ENCODE assay signal across 14 cellular contexts in the genomic region with DNA sequence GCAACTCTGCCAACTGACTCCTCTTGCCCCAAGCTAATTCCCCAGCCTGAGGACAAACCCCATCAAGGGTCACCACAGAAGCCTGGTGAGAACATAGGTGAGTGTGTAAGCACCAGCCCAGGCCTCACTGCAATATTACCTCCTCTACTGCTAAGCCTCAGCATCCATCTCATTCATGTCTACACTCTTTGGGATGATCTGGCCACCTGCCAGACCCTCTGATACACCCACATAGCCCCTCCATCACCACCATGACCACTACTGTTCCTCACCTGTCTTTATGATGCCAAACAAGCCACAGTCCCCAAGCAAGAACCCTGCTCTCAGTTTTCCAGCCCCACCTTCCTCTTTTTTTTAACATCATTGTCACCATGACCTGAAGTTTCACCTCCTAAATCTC. TPM values are rescaled to one million over a fixed set of nuclear protein-coding genes. Genes with fewer than 3 reads are reported as not detected.
DNase-seq lines count a peak whose midpoint lies in the region; ATAC-seq, FAIRE-seq and TF ChIP-seq lines count a peak whose summit lies in the region.
"Had no signal": no experiment of that assay in that cellular context is flagged by ENCODE, and none has a peak within 500 bp of the region (broad histone marks: within the 10 kb centered on the region; RNA-seq: fewer than 3 reads in every experiment).

No MANE protein-coding gene starts in this region.

- dilution Hi-C loops in endothelial cell of umbilical vein (cut with MboI; ENCODE audit: extremely low pct_ligation_motif_present, low sequenced_read_pairs): no loop called here

- H2AFZ ChIP-seq in PC-3 (ENCODE audit: low read length): no peak overlapping the region
- H2AFZ ChIP-seq in endothelial cell of umbilical vein (ENCODE audit: low read depth, low read length): no peak overlapping the region
- no peak overlapping the region for H2AFZ ChIP-seq in smooth muscle cell (ENCODE audit: low read depth)

- no peak for FAIRE-seq in endothelial cell of umbilical vein (lab: Jason Lieb, UNC)
- no peak for FAIRE-seq in RCC 7860 (lab: Jason Lieb, UNC)
- FAIRE-seq: HTR-8/SVneo had no signal

- H3K9me2 ChIP-seq in PC-3 (replicated peaks; ENCODE audit: low read length): no peaks in the 10 kb centered on the region

- no peaks in the 10 kb centered on the region for H3K27me3 ChIP-seq in PC-3 (ENCODE audit: low read length)
- H3K27me3 ChIP-seq in endothelial cell of umbilical vein (ENCODE audit: control insufficient read depth in 2 of 2, insufficient read depth in 2 of 2, low read length in 2 of 2): no peaks in the 10 kb centered on the region
- H3K27me3 ChIP-seq in smooth muscle cell (ENCODE audit: low read depth): no peaks in the 10 kb centered on the region
- H3K27me3 ChIP-seq: breast epithelium, left lung had no signal

- H3K36me3 Mint-ChIP-seq in activated CD4-positive, alpha-beta T cell treated with anti-CD3 and anti-CD28 coated beads, Interleukin-2, amount 10 ng/mL, durations not matched to agents 24 days and 14 days (ENCODE audit: low read depth): peaks cover 64% of the 10 kb centered on the region

- POLR2A ChIA-PET in PC-3 (lab: Charles Lee; ENCODE audit: unreplicated experiment) (no interaction called here), endothelial cell of umbilical vein (lab: Charles Lee) (interaction anchor here (2.0 kb wide), 1 partner anchor 35 kb away, joined by 5 read pairs; a partner anchor contains a TSS)

- H3K9me3 Mint-ChIP-seq in activated CD4-positive, alpha-beta T cell treated with anti-CD3 and anti-CD28 coated beads, Interleukin-2, amount 10 ng/mL, durations not matched to agents 24 days and 14 days: peaks cover 34% of the 10 kb centered on the region

- no TSS peak for BruUV-seq in PC-3 (replicated peaks; lab: Mats Ljungman, UMichigan)
- BruUV-seq in endothelial cell of umbilical vein (replicated peaks; lab: Mats Ljungman, UMichigan): no TSS peak

- H3K4me1 ChIP-seq in PC-3 (ENCODE audit: insufficient read depth, low read length): peaks cover 30% of the 10 kb centered on the region
- H3K4me1 ChIP-seq in endothelial cell of umbilical vein (ENCODE audit: control insufficient read depth, extremely low read depth, insufficient read depth, low read length): peaks cover 13% of the 10 kb centered on the region
- H3K4me1 ChIP-seq in smooth muscle cell (ENCODE audit: low read depth): peaks cover 4% of the 10 kb centered on the region

- peak; percentile 39 for DNase-seq in activated CD4-positive, alpha-beta T cell treated with anti-CD3 and anti-CD28 coated beads, Interleukin-2, amount 10 ng/mL, durations not matched to agents 24 days and 14 days
- no peak for DNase-seq in activated CD4-positive, alpha-beta T cell treated with anti-CD3 and anti-CD28 coated beads for 1 hour
- no peak for DNase-seq in PC-3
- no peak for DNase-seq in endothelial cell of umbilical vein (ENCODE audit: low read depth, low spot score)
- no peak for DNase-seq in smooth muscle cell (lab: John Stamatoyannopoulos, UW; ENCODE audit: unreplicated experiment)
- DNase-seq in NCI-H2029 (lab: John Stamatoyannopoulos, UW): no peak
- DNase-seq in RCC 7860 (ENCODE audit: low spot score): no peak
- DNase-seq: activated CD4-positive, alpha-beta T cell treated with anti-CD3 and anti-CD28 coated beads for 4 hours; left lung; NCI-H2171; RPMI8226 had no signal

- CTCF ChIA-PET in PC-3 (lab: Charles Lee): no interaction called here
- CTCF ChIA-PET in endothelial cell of umbilical vein (lab: Charles Lee): interaction anchor here (1.3 to 3.4 kb wide), 5 partner anchors 9 to 192 kb away, joined by 3 to 13 read pairs (median 6); a partner anchor contains a TSS

- no peaks in the 10 kb centered on the region for H3K27me3 Mint-ChIP-seq in activated CD4-positive, alpha-beta T cell treated with anti-CD3 and anti-CD28 coated beads, Interleukin-2, amount 10 ng/mL, durations not matched to agents 24 days and 14 days

- intact Hi-C loops in activated CD4-positive, alpha-beta T cell treated with anti-CD3 and anti-CD28 coated beads, Interleukin-2, amount 10 ng/mL, durations not matched to agents 24 days and 14 days (cut with micrococcal nuclease): no loop called here
- intact Hi-C loops in PC-3 (cut with micrococcal nuclease): no loop called here
- intact Hi-C loops in endothelial cell of umbilical vein (cut with micrococcal nuclease): loop anchor here (1.0 to 5.0 kb wide), 7 partner anchors 35 to 284 kb away; a partner anchor contains a TSS

- H3K9ac ChIP-seq in PC-3 (ENCODE audit: low read length) (no peak overlapping the region), endothelial cell of umbilical vein (replicated peaks; ENCODE audit: extremely low read depth, insufficient read depth, low read length) (peak overlapping the region; percentile 85), smooth muscle cell (ENCODE audit: low read depth) (no peak overlapping the region)

- H3K4me3 ChIP-seq in PC-3 (ENCODE audit: low read length): peak overlapping the region; percentile 85
- H3K4me3 ChIP-seq in endothelial cell of umbilical vein (replicated peaks in 1 of 3; ENCODE audit: insufficient read depth in 1 of 3, low read depth in 1 of 3, low read length in 3 of 3): peak overlapping the region; percentile 7 to 85 (median 58)
- peak overlapping the region; percentile 96 for H3K4me3 ChIP-seq in smooth muscle cell

- no peaks in the 10 kb centered on the region for H4K20me1 ChIP-seq in PC-3 (ENCODE audit: low read length)
- no peaks in the 10 kb centered on the region for H4K20me1 ChIP-seq in endothelial cell of umbilical vein (replicated peaks; ENCODE audit: control insufficient read depth, extremely low read depth, insufficient read depth, low read length)
- H4K20me1 ChIP-seq in smooth muscle cell (ENCODE audit: low read depth): peaks cover 4% of the 10 kb centered on the region

- no peaks in the 10 kb centered on the region for H3K9me1 ChIP-seq in endothelial cell of umbilical vein (replicated peaks; ENCODE audit: control insufficient read depth, extremely low read depth, insufficient read depth, low read length)

- H3K4me2 ChIP-seq in PC-3 (ENCODE audit: low read length): peak overlapping the region; percentile 84
- H3K4me2 ChIP-seq in endothelial cell of umbilical vein (ENCODE audit: insufficient read depth, low read length): peak overlapping the region; percentile 80
- H3K4me2 ChIP-seq in smooth muscle cell: no peak overlapping the region

- H3K79me2 ChIP-seq in PC-3 (ENCODE audit: low read length) (peaks cover 26% of the 10 kb centered on the region), endothelial cell of umbilical vein (ENCODE audit: control insufficient read depth, insufficient read depth, low read length) (peaks cover 48% of the 10 kb centered on the region), smooth muscle cell (ENCODE audit: low read depth) (peaks cover 16% of the 10 kb centered on the region)

- H3K36me3 ChIP-seq in PC-3 (ENCODE audit: low read depth, low read length) (peaks cover 35% of the 10 kb centered on the region), endothelial cell of umbilical vein (ENCODE audit: control insufficient read depth in 2 of 2, extremely low read depth in 1 of 2, insufficient read depth in 2 of 2, low read length in 2 of 2) (peaks cover 29 to 45% of the 10 kb centered on the region in 2 experiments), smooth muscle cell (ENCODE audit: low read depth) (peaks cover 27% of the 10 kb centered on the region)

- H3K4me1 Mint-ChIP-seq in activated CD4-positive, alpha-beta T cell treated with anti-CD3 and anti-CD28 coated beads, Interleukin-2, amount 10 ng/mL, durations not matched to agents 24 days and 14 days: peaks cover 18% of the 10 kb centered on the region

- H3K27ac Mint-ChIP-seq in activated CD4-positive, alpha-beta T cell treated with anti-CD3 and anti-CD28 coated beads, Interleukin-2, amount 10 ng/mL, durations not matched to agents 24 days and 14 days: peak overlapping the region; percentile 63

- TF ChIP-seq CTCF in PC-3 (conservative IDR thresholded peaks at IDR 0.05; ENCODE audit: low read depth, low read length) (no peak), endothelial cell of umbilical vein (IDR thresholded peaks at IDR 0.05; ENCODE audit: extremely low read depth in 1 of 2, insufficient read depth in 1 of 2, low read depth in 1 of 2, low read length in 2 of 2) (no peak), smooth muscle cell (IDR thresholded peaks at IDR 0.05; ENCODE audit: borderline replicate concordance, insufficient read depth, poor library complexity, severe bottlenecking) (no peak)

- H3K4me3 Mint-ChIP-seq in activated CD4-positive, alpha-beta T cell treated with anti-CD3 and anti-CD28 coated beads, Interleukin-2, amount 10 ng/mL, durations not matched to agents 24 days and 14 days: peak overlapping the region; percentile 96

- no peaks in the 10 kb centered on the region for H3F3A ChIP-seq in PC-3 (ENCODE audit: low read length, unreplicated experiment)
- H3F3A ChIP-seq in smooth muscle cell (ENCODE audit: low read depth): no peaks in the 10 kb centered on the region

- H3K27ac ChIP-seq in PC-3 (ENCODE audit: low read length) (peak overlapping the region; percentile 55), endothelial cell of umbilical vein (ENCODE audit: insufficient read depth, low read depth, low read length) (peak overlapping the region; percentile 94), smooth muscle cell (ENCODE audit: low read depth) (no peak overlapping the region)

- TF ChIP-seq POLR2A in endothelial cell of umbilical vein (IDR thresholded peaks at IDR 0.05; ENCODE audit: low read depth, low read length): no peak

- H3K9me3 ChIP-seq in PC-3 (ENCODE audit: low read length) (peaks cover 26% of the 10 kb centered on the region), endothelial cell of umbilical vein (replicated peaks; ENCODE audit: control insufficient read depth, insufficient read depth, low read length) (peaks cover 31% of the 10 kb centered on the region), smooth muscle cell (replicated peaks; ENCODE audit: low read depth) (peaks cover 27% of the 10 kb centered on the region)

- no peak for ATAC-seq in PC-3
- ATAC-seq in GM19023 (IDR thresholded peaks at IDR 0.05; ENCODE audit: unreplicated experiment): no peak

RNA-seq across cellular contexts. Expression of a gene that starts 2.3 kb away (rescaled TPM):
- total RNA-seq in activated CD4-positive, alpha-beta T cell treated with anti-CD3 and anti-CD28 coated beads, Interleukin-2, amount 10 ng/mL, durations not matched to agents 24 days and 14 days: 5.0 and 5.8 TPM in 2 replicates
- total RNA-seq in PC-3 (2014; rRNA removed) (5.8 and 6.3 TPM in 2 replicates), endothelial cell of umbilical vein (19.6 and 19.8 TPM in 2 replicates), smooth muscle cell (7.1 and 8.8 TPM in 2 replicates)
- polyA plus RNA-seq in endothelial cell of umbilical vein (10.9 and 11.3 TPM in 2 replicates), smooth muscle cell (2.8 TPM in 2 replicates)
- 10.2 and 11.7 TPM in 2 replicates for polyA plus RNA-seq in endothelial cell of umbilical vein (2011; cell fraction: cytosol; rRNA removed)
- polyA plus RNA-seq in endothelial cell of umbilical vein (2011; cell fraction: nucleus; rRNA removed): 21.0 and 25.4 TPM in 2 replicates
- polyA plus RNA-seq in endothelial cell of umbilical vein (2012): 9.5 and 9.8 TPM in 2 replicates
- polyA minus RNA-seq in endothelial cell of umbilical vein: 60.2 and 63.6 TPM in 2 replicates
- polyA minus RNA-seq in endothelial cell of umbilical vein (2011; cell fraction: cytosol; rRNA and poly(A)+ RNA removed): 0.82 TPM
- 53.5 and 64.3 TPM in 2 replicates for polyA minus RNA-seq in endothelial cell of umbilical vein (2011; cell fraction: nucleus; rRNA and poly(A)+ RNA removed)

RNA-seq across cellular contexts. Expression of a gene that starts 35.1 kb away (rescaled TPM):
- total RNA-seq in activated CD4-positive, alpha-beta T cell treated with anti-CD3 and anti-CD28 coated beads, Interleukin-2, amount 10 ng/mL, durations not matched to agents 24 days and 14 days: 3.6 and 4.4 TPM in 2 replicates
- 2.3 and 3.5 TPM in 2 replicates for total RNA-seq in PC-3 (2014; rRNA removed)
- 3.6 and 4.7 TPM in 2 replicates for total RNA-seq in endothelial cell of umbilical vein
- 1.2 and 1.3 TPM in 2 replicates for polyA plus RNA-seq in endothelial cell of umbilical vein
- polyA plus RNA-seq in endothelial cell of umbilical vein (2011; cell fraction: cytosol; rRNA removed): 2.1 and 2.3 TPM in 2 replicates
- 2.4 and 2.6 TPM in 2 replicates for polyA plus RNA-seq in endothelial cell of umbilical vein (2011; cell fraction: nucleus; rRNA removed)
- 3.8 and 4.9 TPM in 2 replicates for polyA plus RNA-seq in endothelial cell of umbilical vein (2012)
- polyA minus RNA-seq in endothelial cell of umbilical vein: 2.6 and 3.6 TPM in 2 replicates
- 2.3 TPM for polyA minus RNA-seq in endothelial cell of umbilical vein (2011; cell fraction: cytosol; rRNA and poly(A)+ RNA removed)
- polyA minus RNA-seq in endothelial cell of umbilical vein (2011; cell fraction: nucleus; rRNA and poly(A)+ RNA removed): 2.0 and 2.5 TPM in 2 replicates
- 1.2 and 3.0 TPM in 2 replicates for total RNA-seq in smooth muscle cell
- 2.3 and 3.1 TPM in 2 replicates for polyA plus RNA-seq in smooth muscle cell

RNA-seq across cellular contexts. Expression of a gene that starts 38.3 kb away (rescaled TPM):
- total RNA-seq in activated CD4-positive, alpha-beta T cell treated with anti-CD3 and anti-CD28 coated beads, Interleukin-2, amount 10 ng/mL, durations not matched to agents 24 days and 14 days: 160 and 176 TPM in 2 replicates
- total RNA-seq in PC-3 (2014; rRNA removed) (24.8 and 32.8 TPM in 2 replicates), endothelial cell of umbilical vein (130 and 139 TPM in 2 replicates), smooth muscle cell (19.4 and 27.6 TPM in 2 replicates)
- polyA plus RNA-seq in endothelial cell of umbilical vein (127 and 162 TPM in 2 replicates), smooth muscle cell (59.6 and 74.1 TPM in 2 replicates)
- 104 and 137 TPM in 2 replicates for polyA plus RNA-seq in endothelial cell of umbilical vein (2011; cell fraction: cytosol; rRNA removed)
- 196 and 258 TPM in 2 replicates for polyA plus RNA-seq in endothelial cell of umbilical vein (2011; cell fraction: nucleus; rRNA removed)
- polyA plus RNA-seq in endothelial cell of umbilical vein (2012): 73.2 and 107 TPM in 2 replicates
- 102 and 108 TPM in 2 replicates for polyA minus RNA-seq in endothelial cell of umbilical vein
- polyA minus RNA-seq in endothelial cell of umbilical vein (2011; cell fraction: cytosol; rRNA and poly(A)+ RNA removed): 30.2 TPM
- polyA minus RNA-seq in endothelial cell of umbilical vein (2011; cell fraction: nucleus; rRNA and poly(A)+ RNA removed): 64.1 and 68.0 TPM in 2 replicates
